Comparison of ENCODE assay signal across 18 cellular contexts in genomic region chr22:45187891-45188290, GRCh38.
"Had no signal": no experiment of that assay in that cellular context is flagged by ENCODE, and none has a peak within 500 bp of the region (broad histone marks: within the 10 kb centered on the region; RNA-seq: fewer than 3 reads in every experiment).

No MANE protein-coding gene starts in this region.

- H3K9me3 ChIP-seq: colonic mucosa, upper lobe of right lung had no signal

- H3K27me3 ChIP-seq: colonic mucosa, upper lobe of right lung had no signal

- ATAC-seq: activated T-cell treated with anti-CD3 and anti-CD28 coated beads, Interleukin-2, amount 50 U/mL, for 72 hours; sciatic nerve; stimulated activated naive CD8-positive, alpha-beta T cell treated with anti-CD3 and anti-CD28 coated beads, Interleukin-15, amount 100 ng/mL, for 72 hours; upper lobe of right lung had no signal

- H3K36me3 Mint-ChIP-seq: activated naive CD8-positive, alpha-beta T cell had no signal

- H3K4me3 Mint-ChIP-seq: activated CD4-positive, alpha-beta memory T cell treated with anti-CD3 and anti-CD28 coated beads for 36 hours; activated naive CD8-positive, alpha-beta T cell; activated T-cell treated with anti-CD3 and anti-CD28 coated beads, Interleukin-2, amount 50 U/mL, for 72 hours; brain; neural crest cell; stimulated activated naive CD8-positive, alpha-beta T cell treated with anti-CD3 and anti-CD28 coated beads, Interleukin-15, amount 100 ng/mL, for 72 hours had no signal

- H3K27ac ChIP-seq: colonic mucosa, upper lobe of right lung had no signal

- H3K4me1 ChIP-seq: colonic mucosa, upper lobe of right lung had no signal

- H3K9me3 Mint-ChIP-seq: activated CD4-positive, alpha-beta memory T cell treated with anti-CD3 and anti-CD28 coated beads for 36 hours; activated T-cell treated with anti-CD3 and anti-CD28 coated beads, Interleukin-2, amount 50 U/mL, for 72 hours; brain; neural crest cell; stimulated activated naive CD8-positive, alpha-beta T cell treated with anti-CD3 and anti-CD28 coated beads, Interleukin-15, amount 100 ng/mL, for 72 hours had no signal

- H3K4me3 ChIP-seq: colonic mucosa, upper lobe of right lung had no signal

- DNase-seq: activated CD4-positive, alpha-beta memory T cell treated with anti-CD3 and anti-CD28 coated beads for 36 hours; activated CD4-positive, alpha-beta T cell treated with anti-CD3 and anti-CD28 coated beads for 1 hour; activated gamma-delta T cell treated with Interleukin-2 at 50 U/mL for 16 hours; activated T-cell treated with anti-CD3 and anti-CD28 coated beads, Interleukin-2, amount 50 U/mL, for 72 hours; amygdala; central memory CD4-positive, alpha-beta T cell; colonic mucosa; foreskin fibroblast; glutamatergic neuron; mesendoderm; stimulated activated naive CD8-positive, alpha-beta T cell treated with anti-CD3 and anti-CD28 coated beads, Interleukin-15, amount 100 ng/mL, for 72 hours; T-helper 1 cell; T1000; upper lobe of right lung had no signal

- H3K27me3 Mint-ChIP-seq: activated CD4-positive, alpha-beta memory T cell treated with anti-CD3 and anti-CD28 coated beads for 36 hours; activated naive CD8-positive, alpha-beta T cell; brain; stimulated activated naive CD8-positive, alpha-beta T cell treated with anti-CD3 and anti-CD28 coated beads, Interleukin-15, amount 100 ng/mL, for 72 hours had no signal

- H3K36me3 ChIP-seq: colonic mucosa had no signal
